7 cellular contexts compared by ENCODE assay signal in genomic region chrX:154373340-154374306, GRCh38. TPM values are rescaled to one million over a fixed set of nuclear protein-coding genes. Genes with fewer than 3 reads are reported as not detected.
DNase-seq lines count a peak whose midpoint lies in the region; ATAC-seq and TF ChIP-seq lines count a peak whose summit lies in the region.

No MANE protein-coding gene starts in this region.

- ATAC-seq in mucosa of descending colon (peak; percentile 33), upper lobe of left lung (ENCODE audit: low FRiP score in 2 of 2) (peak; percentile 18 to 23), HG02973 (IDR thresholded peaks at IDR 0.05; ENCODE audit: unreplicated experiment) (no peak)

- no peak for TF ChIP-seq EP300 in upper lobe of left lung (IDR thresholded peaks at IDR 0.05)

- H3K36me3 Mint-ChIP-seq in endothelial cell (ENCODE audit: low read depth, unreplicated experiment), result no peaks in the 10 kb centered on the region

- peak in 1 of 4 donors; percentile 1 for TF ChIP-seq POLR2A in upper lobe of left lung (IDR thresholded peaks at IDR 0.05)

- 56% methylated on average over 22 of the region's 23 CpGs; no CpG with 5 or more reads in 1 of the 2 donors for WGBS in upper lobe of left lung, 2 donors

- H3K27me3 ChIP-seq in SJCRH30 (no peaks in the 10 kb centered on the region), upper lobe of left lung (peaks cover 0 to 5% (median 0%) of the 10 kb centered on the region in 4 donors)

- H3K4me1 Mint-ChIP-seq in endothelial cell (ENCODE audit: unreplicated experiment), result no peaks in the 10 kb centered on the region

- peak; percentile 87 for DNase-seq in EL
- peak; percentile 37 to 61 for DNase-seq in Kasumi-1 (lab: John Stamatoyannopoulos, UW)
- peak; percentile 62 to 81 for DNase-seq in SJCRH30
- DNase-seq in endothelial cell (ENCODE audit: low spot score), result peak; percentile 61
- peak; percentile 75 to 83 (median 82) for DNase-seq in mucosa of descending colon
- DNase-seq in upper lobe of left lung, result peak in 1 of 2 donors; percentile 72

- H3K9me3 ChIP-seq in SJCRH30 (replicated peaks) (no peaks in the 10 kb centered on the region), mucosa of descending colon (no peaks in the 10 kb centered on the region), upper lobe of left lung (peaks cover 0 to 14% (median 0%) of the 10 kb centered on the region in 4 donors)

- peaks cover 2% of the 10 kb centered on the region for H3K27me3 Mint-ChIP-seq in endothelial cell (ENCODE audit: unreplicated experiment)

- H3K4me3 ChIP-seq in SJCRH30, result peak overlapping the region; percentile 34
- H3K4me3 ChIP-seq in mucosa of descending colon, result no peak overlapping the region
- H3K4me3 ChIP-seq in upper lobe of left lung, result peak overlapping the region in 3 of 4 donors; percentile 43 to 88 (median 78)

- H3K4me1 ChIP-seq in SJCRH30 (peaks cover 10% of the 10 kb centered on the region; the same call in 1 of the 2 replicates), mucosa of descending colon (ENCODE audit: low read depth) (no peaks in the 10 kb centered on the region), upper lobe of left lung (peaks cover 17 to 56% (median 23%) of the 10 kb centered on the region in 4 donors)

- intact Hi-C loops in mucosa of descending colon (cut with DNase I, micrococcal nuclease), result no loop called here

- H3K27ac Mint-ChIP-seq in endothelial cell (ENCODE audit: unreplicated experiment), result no peak overlapping the region

- H3K4me3 Mint-ChIP-seq in endothelial cell (ENCODE audit: unreplicated experiment), result peak overlapping the region; percentile 21

- H3K27ac ChIP-seq in SJCRH30, result no peak overlapping the region
- peak overlapping the region; percentile 30 to 89 (median 56) for H3K27ac ChIP-seq in upper lobe of left lung

- no peaks in the 10 kb centered on the region for H3K9me3 Mint-ChIP-seq in endothelial cell (ENCODE audit: unreplicated experiment)

- no peaks in the 10 kb centered on the region for H3K36me3 ChIP-seq in SJCRH30
- H3K36me3 ChIP-seq in mucosa of descending colon (ENCODE audit: low read depth), result no peaks in the 10 kb centered on the region
- no peaks in the 10 kb centered on the region for H3K36me3 ChIP-seq in upper lobe of left lung

- no peak for TF ChIP-seq CTCF in endothelial cell (IDR thresholded peaks at IDR 0.05; ENCODE audit: unreplicated experiment)
- peak; percentile 28 for TF ChIP-seq CTCF in mucosa of descending colon (IDR thresholded peaks at IDR 0.05)
- TF ChIP-seq CTCF in upper lobe of left lung (IDR thresholded peaks at IDR 0.05), result peak; percentile 32 to 64 (median 52)

RNA-seq across cellular contexts. Expression of gene FLNA, which starts 0.8 kb away (rescaled TPM):
- 142 and 173 TPM in 2 replicates for total RNA-seq in SJCRH30 (2014; rRNA removed; shearing (Covaris generic))
- total RNA-seq in endothelial cell (ENCODE audit: unreplicated experiment) (1,022 TPM), mucosa of descending colon (1,000 to 10,000 TPM in 1 of 3 donors, 100 to 1,000 TPM in 2; 164 to 4,590 (median 513) TPM), upper lobe of left lung (1,000 to 10,000 TPM in 5 of 6 donors, 100 to 1,000 TPM in 1; 800 to 1,760 (median 1,298) TPM)

RNA-seq across cellular contexts. Expression of gene EMD, which starts 5.5 kb away (rescaled TPM):
- total RNA-seq in SJCRH30 (2014; rRNA removed; shearing (Covaris generic)), result 40.1 and 41.3 TPM in 2 replicates
- total RNA-seq in endothelial cell (ENCODE audit: unreplicated experiment) (44.7 TPM), mucosa of descending colon (10 to 100 TPM; 32.3 to 73.0 (median 41.0) TPM), upper lobe of left lung (10 to 100 TPM; 42.3 to 60.8 (median 53.6) TPM)

RNA-seq across cellular contexts. Expression of gene RPL10, which starts 24.6 kb away (rescaled TPM):
- total RNA-seq in SJCRH30 (2014; rRNA removed; shearing (Covaris generic)), result 3,093 and 3,558 TPM in 2 replicates
- 3,704 TPM for total RNA-seq in endothelial cell (ENCODE audit: unreplicated experiment)
- 1,000 to 10,000 TPM; 2,179 to 2,606 (median 2,424) TPM for total RNA-seq in mucosa of descending colon
- 1,000 to 10,000 TPM; 1,246 to 5,225 (median 2,943) TPM for total RNA-seq in upper lobe of left lung

RNA-seq across cellular contexts. Expression of gene DNASE1L1, which starts 35.4 kb away (rescaled TPM):
- 20.9 and 21.7 TPM in 2 replicates for total RNA-seq in SJCRH30 (2014; rRNA removed; shearing (Covaris generic))
- 38.6 TPM for total RNA-seq in endothelial cell (ENCODE audit: unreplicated experiment)
- 10 to 100 TPM; 18.1 to 30.8 (median 25.6) TPM for total RNA-seq in mucosa of descending colon
- total RNA-seq in upper lobe of left lung, result 10 to 100 TPM; 18.9 to 55.5 (median 48.2) TPM

RNA-seq across cellular contexts. Expression of gene TAFAZZIN, which starts 37.7 kb away (rescaled TPM):
- total RNA-seq in SJCRH30 (2014; rRNA removed; shearing (Covaris generic)), result 8.1 and 12.1 TPM in 2 replicates
- total RNA-seq in endothelial cell (ENCODE audit: unreplicated experiment), result 56.4 TPM
- total RNA-seq in mucosa of descending colon, result 10 to 100 TPM; 38.2 to 44.7 (median 43.2) TPM
- 100 to 1,000 TPM in 2 of 6 donors, 10 to 100 TPM in 4; 39.1 to 228 (median 49.9) TPM for total RNA-seq in upper lobe of left lung
